8 cellular contexts compared by ENCODE assay signal in the genomic region with DNA sequence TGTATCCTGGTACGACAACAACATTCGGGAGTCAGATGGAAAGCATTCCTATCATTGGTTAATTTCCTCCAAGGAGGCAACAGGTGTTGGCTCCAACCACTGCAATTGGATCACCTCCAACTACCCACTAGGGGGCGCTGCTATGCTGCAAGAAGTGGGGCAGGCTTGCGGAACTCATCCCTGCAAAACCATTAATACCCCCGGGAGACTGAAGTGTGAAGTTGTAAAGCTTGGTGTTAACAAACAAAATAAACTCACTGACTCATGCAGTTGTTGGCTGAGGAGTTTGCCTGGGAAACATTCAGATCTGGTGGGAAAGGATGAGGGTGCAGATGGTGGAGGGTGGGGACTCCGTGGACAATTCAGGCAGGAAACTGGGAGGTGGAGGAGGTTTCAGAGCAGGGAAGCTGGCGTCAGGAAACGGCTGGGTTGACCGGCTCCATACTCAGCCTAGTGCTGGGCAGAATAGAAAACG.
DNase-seq lines count a peak whose midpoint lies in the region; ATAC-seq and TF ChIP-seq lines count a peak whose summit lies in the region.

No MANE protein-coding gene starts in this region.

- in situ Hi-C loops in GM13976 (cut with MboI; ENCODE audit: low sequenced_read_pairs, unreplicated experiment), result no loop called here

- TF ChIP-seq CTCF in AG04450 (IDR thresholded peaks at IDR 0.05; ENCODE audit: low read depth, low read length), result peak; percentile 61
- TF ChIP-seq CTCF in GM13976 (IDR thresholded peaks at IDR 0.05; ENCODE audit: borderline replicate concordance, control extremely low read depth, extremely low read depth, insufficient read depth, missing control alignments), result peak; percentile 54

- DNase-seq in AG04450 (ENCODE audit: low read depth, low spot score) (no peak), GM13976 (ENCODE audit: low spot score) (peak; percentile 22), NCI-H345 treated with DMSO at 0.1 percent for 48 hours (lab: John Stamatoyannopoulos, UW; ENCODE audit: unreplicated experiment) (peak; percentile 23), erythroblast (lab: John Stamatoyannopoulos, UW) (peak; percentile 68 to 84), mucosa of gallbladder (ENCODE audit: low spot score) (peak; percentile 34)
- DNase-seq in activated CD8-positive, alpha-beta T cell treated with anti-CD3 and anti-CD28 coated beads, Interleukin-2, amount 10 ng/mL, durations not matched to agents 7 days and 5 days, result peak; percentile 72
- peak; percentile 67 for DNase-seq in stimulated activated naive CD8-positive, alpha-beta T cell treated with anti-CD3 and anti-CD28 coated beads, Interleukin-15, Interleukin-2, amounts not matched to agents 100 U/mL and 50 U/mL, for 24 hours

- H3K27ac Mint-ChIP-seq in activated CD8-positive, alpha-beta T cell treated with anti-CD3 and anti-CD28 coated beads, Interleukin-2, amount 10 ng/mL, durations not matched to agents 7 days and 5 days, result no peak overlapping the region

- POLR2A ChIA-PET in AG04450 (lab: Yijun Ruan, JAX), result no interaction called here
- POLR2A ChIA-PET in activated CD8-positive, alpha-beta T cell treated with anti-CD3 and anti-CD28 coated beads, Interleukin-2, amount 10 ng/mL, durations not matched to agents 7 days and 5 days (lab: Charles Lee), result no interaction called here

- H3K4me1 Mint-ChIP-seq in activated CD8-positive, alpha-beta T cell treated with anti-CD3 and anti-CD28 coated beads, Interleukin-2, amount 10 ng/mL, durations not matched to agents 7 days and 5 days (ENCODE audit: low read depth), result no peaks in the 10 kb centered on the region

- ATAC-seq in activated CD8-positive, alpha-beta T cell treated with anti-CD3 and anti-CD28 coated beads, Interleukin-2, amount 10 ng/mL, durations not matched to agents 7 days and 5 days, result no peak
- no peak for ATAC-seq in stimulated activated naive CD8-positive, alpha-beta T cell treated with anti-CD3 and anti-CD28 coated beads, Interleukin-15, Interleukin-2, amounts not matched to agents 100 U/mL and 50 U/mL, for 24 hours
- ATAC-seq in HG03095 (IDR thresholded peaks at IDR 0.05; ENCODE audit: unreplicated experiment), result no peak

- no peaks in the 10 kb centered on the region for H3K9me3 ChIP-seq in AG04450 (ENCODE audit: control insufficient read depth, insufficient read depth, low read length)

- H3K36me3 Mint-ChIP-seq in activated CD8-positive, alpha-beta T cell treated with anti-CD3 and anti-CD28 coated beads, Interleukin-2, amount 10 ng/mL, durations not matched to agents 7 days and 5 days (ENCODE audit: low read depth), result no peaks in the 10 kb centered on the region

- H3K27ac ChIP-seq in AG04450 (ENCODE audit: low read depth, low read length), result no peak overlapping the region

- CTCF ChIA-PET in AG04450 (lab: Charles Lee), result interaction anchor here (0.7 to 8.5 kb wide), 9 partner anchors 9 to 537 kb away, joined by 3 to 62 read pairs (median 3); no protein-coding TSS in a partner anchor
- CTCF ChIA-PET in activated CD8-positive, alpha-beta T cell treated with anti-CD3 and anti-CD28 coated beads, Interleukin-2, amount 10 ng/mL, durations not matched to agents 7 days and 5 days (lab: Charles Lee), result interaction anchor here (0.6 to 1.3 kb wide), 6 partner anchors 9 to 560 kb away, joined by 3 to 11 read pairs (median 4); no protein-coding TSS in a partner anchor

- H3K9me3 Mint-ChIP-seq in activated CD8-positive, alpha-beta T cell treated with anti-CD3 and anti-CD28 coated beads, Interleukin-2, amount 10 ng/mL, durations not matched to agents 7 days and 5 days (ENCODE audit: insufficient read depth), result no peaks in the 10 kb centered on the region

- peaks cover 2% of the 10 kb centered on the region for H3K27me3 Mint-ChIP-seq in activated CD8-positive, alpha-beta T cell treated with anti-CD3 and anti-CD28 coated beads, Interleukin-2, amount 10 ng/mL, durations not matched to agents 7 days and 5 days (ENCODE audit: low read depth)

- no peaks in the 10 kb centered on the region for H3K27me3 ChIP-seq in AG04450 (ENCODE audit: control insufficient read depth, insufficient read depth, low read length)

- H3K4me3 ChIP-seq in AG04450 (ENCODE audit: low read depth, low read length), result no peak overlapping the region

- TF ChIP-seq POLR2A in erythroblast (IDR thresholded peaks at IDR 0.05; ENCODE audit: low read length), result no peak

- no peak overlapping the region for H3K4me3 Mint-ChIP-seq in activated CD8-positive, alpha-beta T cell treated with anti-CD3 and anti-CD28 coated beads, Interleukin-2, amount 10 ng/mL, durations not matched to agents 7 days and 5 days
